ENCODE assay signal across 12 cellular contexts in the genomic region with DNA sequence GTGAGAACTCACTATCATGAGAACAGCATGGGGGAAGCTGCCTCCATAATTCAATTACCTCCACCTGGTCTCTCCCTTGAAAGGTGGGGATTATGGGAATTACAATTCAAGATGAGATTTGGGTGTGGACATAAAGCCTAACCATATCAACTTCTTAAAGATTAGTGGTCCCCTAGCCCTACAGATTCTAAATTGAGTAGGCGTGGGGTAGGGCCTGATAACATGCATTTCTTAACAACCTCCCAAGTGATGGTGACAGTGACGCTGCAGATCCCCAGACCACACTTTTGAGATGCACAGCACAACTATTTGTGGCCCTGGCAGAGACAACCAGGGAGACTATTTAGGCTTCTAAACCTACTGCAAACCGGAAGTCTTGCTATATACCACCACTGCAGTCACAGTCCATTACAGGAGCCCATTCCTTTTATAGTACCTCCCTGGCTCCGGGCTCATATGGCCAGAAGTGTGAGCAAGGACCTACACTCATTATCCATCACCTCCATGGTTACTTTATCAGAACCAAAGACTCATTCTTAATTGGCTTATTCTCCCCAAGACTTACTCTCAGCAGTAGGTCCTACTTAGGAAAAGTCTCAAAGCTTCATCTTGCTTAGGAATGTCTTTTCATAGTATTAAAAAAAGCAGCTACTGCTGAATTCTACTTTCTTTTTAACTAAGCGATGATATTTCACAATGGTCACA. TPM values are rescaled to one million over a fixed set of nuclear protein-coding genes. Genes with fewer than 3 reads are reported as not detected.
DNase-seq lines count a peak whose midpoint lies in the region; ATAC-seq, FAIRE-seq and TF ChIP-seq lines count a peak whose summit lies in the region.
"Had no signal": no experiment of that assay in that cellular context is flagged by ENCODE, and none has a peak within 500 bp of the region (broad histone marks: within the 10 kb centered on the region; RNA-seq: fewer than 3 reads in every experiment).

No MANE protein-coding gene starts in this region.

- no peak for TF ChIP-seq CTCF in A549 (IDR thresholded peaks at IDR 0.05)
- TF ChIP-seq CTCF in hepatocyte (IDR thresholded peaks at IDR 0.05; ENCODE audit: poor library complexity): no peak
- TF ChIP-seq CTCF in GM20000 (IDR thresholded peaks at IDR 0.05; ENCODE audit: extremely low read depth, missing control alignments): no peak

- H3K27me3 ChIP-seq in GM23248 (replicated peaks; ENCODE audit: insufficient read depth): no peaks in the 10 kb centered on the region
- H3K27me3 ChIP-seq in hepatocyte: no peaks in the 10 kb centered on the region
- H3K27me3 ChIP-seq: pancreas had no signal

- 92% methylated on average over 5 of the region's 5 CpGs for WGBS in A549 (ENCODE audit: missing lambda C conversion rate)
- WGBS in GM23248 (ENCODE audit: low coverage in 1 of 2, low lambda C conversion rate in 2 of 2, missing lambda C conversion rate in 2 of 2), 2 experiments: 95 to 99% methylated on average over 5 of the region's 5 CpGs
- 85% methylated on average over 5 of the region's 5 CpGs for WGBS in hepatocyte (ENCODE audit: low lambda C conversion rate, missing lambda C conversion rate)

- no peaks in the 10 kb centered on the region for H3K27me3 Mint-ChIP-seq in T-helper 17 cell

- TF ChIP-seq RAD21 in A549 (conservative IDR thresholded peaks at IDR 0.05 in 1 of 2, IDR thresholded peaks at IDR 0.05 in 1 of 2): no peak

- 0 out of 2 replicates have a peak, but pooled peaks cover 8% of the 10 kb centered on the region for H3F3A ChIP-seq in GM23248 (ENCODE audit: insufficient read depth)

- H3K79me2 ChIP-seq in GM23248 (ENCODE audit: insufficient read depth) (peaks cover 23% of the 10 kb centered on the region), hepatocyte (peaks cover 46% of the 10 kb centered on the region)

- H3K27ac Mint-ChIP-seq in T-helper 17 cell: no peak overlapping the region

- H3K4me1 ChIP-seq in A549 (peaks cover 24% of the 10 kb centered on the region), GM23248 (ENCODE audit: insufficient read depth) (peaks cover 10% of the 10 kb centered on the region; the same call in 1 of the 2 replicates), hepatocyte (ENCODE audit: insufficient read depth) (peaks cover 9% of the 10 kb centered on the region)

- ATAC-seq in A549: no peak
- no peak for ATAC-seq in T-helper 17 cell
- no peak for ATAC-seq in HG02981 (IDR thresholded peaks at IDR 0.05; ENCODE audit: unreplicated experiment)
- ATAC-seq in HG02642 (IDR thresholded peaks at IDR 0.05; ENCODE audit: poor library complexity, unreplicated experiment): no peak
- ATAC-seq: left colon, pancreas had no signal

- no peaks in the 10 kb centered on the region for H3K36me3 Mint-ChIP-seq in T-helper 17 cell (ENCODE audit: low read depth)

- H3K4me2 ChIP-seq in A549 (peak overlapping the region; percentile 82), GM23248 (ENCODE audit: unreplicated experiment) (peak overlapping the region; percentile 96), hepatocyte (peak overlapping the region; percentile 87)

- in situ Hi-C loops in GM23248 (cut with MboI): no loop called here

- no peak for TF ChIP-seq EP300 in A549 (IDR thresholded peaks at IDR 0.05)

- POLR2A ChIA-PET in A549 (lab: Yijun Ruan, JAX): interaction anchor here (0.7 kb wide), 1 partner anchor 47 kb away, joined by 3 read pairs; no protein-coding TSS in a partner anchor

- H3K27ac ChIP-seq in A549 (no peak overlapping the region), GM23248 (no peak overlapping the region), hepatocyte (no peak overlapping the region)
- H3K27ac ChIP-seq: pancreas had no signal

- no peaks in the 10 kb centered on the region for H3K9me3 ChIP-seq in A549
- H3K9me3 ChIP-seq in GM23248 (ENCODE audit: low read depth): no peaks in the 10 kb centered on the region
- no peaks in the 10 kb centered on the region for H3K9me3 ChIP-seq in T-helper 17 cell (ENCODE audit: control insufficient read depth, low read length, poor library complexity, severe bottlenecking)
- no peaks in the 10 kb centered on the region for H3K9me3 ChIP-seq in hepatocyte (ENCODE audit: low read depth)
- H3K9me3 ChIP-seq: pancreas had no signal

- no peak for TF ChIP-seq POLR2A in A549 (IDR thresholded peaks at IDR 0.05; ENCODE audit: low read length)

- no peak overlapping the region for H3K4me3 ChIP-seq in A549
- H3K4me3 ChIP-seq in GM23248: no peak overlapping the region
- H3K4me3 ChIP-seq in hepatocyte: no peak overlapping the region
- H3K4me3 ChIP-seq: pancreas had no signal

- H4K20me1 ChIP-seq in GM23248 (ENCODE audit: insufficient read depth) (no peaks in the 10 kb centered on the region), hepatocyte (ENCODE audit: insufficient read depth, poor library complexity, severe bottlenecking) (no peaks in the 10 kb centered on the region)

- H2AFZ ChIP-seq in GM23248: no peak overlapping the region
- no peak overlapping the region for H2AFZ ChIP-seq in hepatocyte

- no peak for DNase-seq in A549 (ENCODE audit: low read depth in 1 of 2, low spot score in 1 of 2)
- no peak for DNase-seq in GM23248
- no peak for DNase-seq in T-helper 17 cell
- no peak for DNase-seq in hepatocyte (ENCODE audit: low spot score)
- no peak for DNase-seq in GM20000 (ENCODE audit: low spot score)
- DNase-seq in NCI-H345 treated with DMSO at 0.1 percent for 48 hours (lab: John Stamatoyannopoulos, UW; ENCODE audit: unreplicated experiment): no peak
- DNase-seq: left colon, MM.1S, NCI-H526 treated with DMSO at 0.1 percent for 48 hours, pancreas had no signal

- peaks cover 15% of the 10 kb centered on the region for H3K4me1 Mint-ChIP-seq in T-helper 17 cell

- CTCF ChIA-PET in A549 (lab: Yijun Ruan, JAX): interaction anchor here (1.7 kb wide), 1 partner anchor 64 kb away, joined by 5 read pairs; no protein-coding TSS in a partner anchor

- no peak overlapping the region for H3K9ac ChIP-seq in GM23248

- peak overlapping the region; percentile 36 for H3K4me3 Mint-ChIP-seq in T-helper 17 cell

- no peaks in the 10 kb centered on the region for H3K36me3 ChIP-seq in GM23248 (ENCODE audit: low read depth)
- H3K36me3 ChIP-seq in hepatocyte (replicated peaks; ENCODE audit: insufficient read depth, low read depth): no peaks in the 10 kb centered on the region
- H3K36me3 ChIP-seq: pancreas had no signal

- peak; percentile 43 for FAIRE-seq in A549 (lab: Jason Lieb, UNC)
- FAIRE-seq: pancreas had no signal

- H3K9me2 ChIP-seq in GM23248 (ENCODE audit: insufficient read depth) (no peaks in the 10 kb centered on the region), hepatocyte (replicated peaks; ENCODE audit: insufficient read depth) (no peaks in the 10 kb centered on the region)

TF ChIP-seq in A549, 52 proteins besides CTCF, POLR2A, EP300 and RAD21:
- TF ChIP-seq MAFK (IDR thresholded peaks at IDR 0.05; ENCODE audit: partially characterized antibody) (no peak), HOXB13 (CRISPR knock-in tag; IDR thresholded peaks at IDR 0.05; ENCODE audit: low read depth) (no peak), RCOR1 (IDR thresholded peaks at IDR 0.05; ENCODE audit: low read depth, low read length) (no peak), HDAC2 (IDR thresholded peaks at IDR 0.05) (no peak), HEYL (CRISPR knock-in tag; IDR thresholded peaks at IDR 0.05) (no peak)
- TF ChIP-seq, protein P1, sequence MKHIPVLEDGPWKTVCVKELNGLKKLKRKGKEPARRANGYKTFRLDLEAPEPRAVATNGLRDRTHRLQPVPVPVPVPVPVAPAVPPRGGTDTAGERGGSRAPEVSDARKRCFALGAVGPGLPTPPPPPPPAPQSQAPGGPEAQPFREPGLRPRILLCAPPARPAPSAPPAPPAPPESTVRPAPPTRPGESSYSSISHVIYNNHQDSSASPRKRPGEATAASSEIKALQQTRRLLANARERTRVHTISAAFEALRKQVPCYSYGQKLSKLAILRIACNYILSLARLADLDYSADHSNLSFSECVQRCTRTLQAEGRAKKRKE (CRISPR knock-in tag; IDR thresholded peaks at IDR 0.05; ENCODE audit: low read depth): no peak

RNA-seq across cellular contexts. Expression of a gene that starts 2.1 kb away (rescaled TPM):
- polyA plus RNA-seq in A549 (2011; rRNA removed): 28.9 and 29.6 TPM in 2 replicates
- 22.4 and 26.1 TPM in 2 replicates for polyA plus RNA-seq in A549 (2012; cell fraction: cytosol; rRNA removed)
- polyA plus RNA-seq in A549 (2012; cell fraction: nucleus; rRNA removed): 63.6 and 79.2 TPM in 2 replicates
- polyA plus RNA-seq in A549 (2017; fragmentation: RNase III; extraction: RNeasy Plus Mini Kit Qiagen cat#74134 plus additional on column Dnase treatment): 14.9 to 16.6 TPM (median 15.7 TPM) in 3 replicates
- polyA minus RNA-seq in A549 (2011; rRNA and poly(A)+ RNA removed): 39.7 and 51.2 TPM in 2 replicates
- 15.3 and 20.0 TPM in 2 replicates for total RNA-seq in GM23248 (2014; rRNA removed; shearing (Covaris generic))
- 7.5 and 7.6 TPM in 2 replicates for polyA plus RNA-seq in GM23248 (2016; fragmentation: Nextera tagmentation; extraction: Ambion mirVana)
- total RNA-seq in T-helper 17 cell: 10 to 100 TPM; 10.2 to 14.7 TPM
- total RNA-seq in hepatocyte: 40.6 and 51.4 TPM in 2 replicates
- 9.0 and 12.9 TPM in 2 replicates for polyA plus RNA-seq in hepatocyte

RNA-seq across cellular contexts. Expression of a gene that starts 58.0 kb away (rescaled TPM):
- polyA plus RNA-seq in A549 (2011; rRNA removed): 49.8 and 50.1 TPM in 2 replicates
- polyA plus RNA-seq in A549 (2012; cell fraction: cytosol; rRNA removed): 11.6 and 12.2 TPM in 2 replicates
- polyA plus RNA-seq in A549 (2012; cell fraction: nucleus; rRNA removed): 8.4 and 11.3 TPM in 2 replicates
- polyA plus RNA-seq in A549 (2017; fragmentation: RNase III; extraction: RNeasy Plus Mini Kit Qiagen cat#74134 plus additional on column Dnase treatment): 14.0 to 14.9 TPM (median 14.6 TPM) in 3 replicates
- polyA minus RNA-seq in A549 (2011; rRNA and poly(A)+ RNA removed): 40.2 and 42.9 TPM in 2 replicates
- 4.9 and 5.2 TPM in 2 replicates for total RNA-seq in GM23248 (2014; rRNA removed; shearing (Covaris generic))
- polyA plus RNA-seq in GM23248 (2016; fragmentation: Nextera tagmentation; extraction: Ambion mirVana): 4.3 and 4.9 TPM in 2 replicates
- 10 to 100 TPM; 23.1 to 36.1 TPM for total RNA-seq in T-helper 17 cell
- 11.8 and 14.8 TPM in 2 replicates for total RNA-seq in hepatocyte
- polyA plus RNA-seq in hepatocyte: 3.8 and 4.7 TPM in 2 replicates
